1 cellular context compared by ENCODE assay signal in the genomic region with DNA sequence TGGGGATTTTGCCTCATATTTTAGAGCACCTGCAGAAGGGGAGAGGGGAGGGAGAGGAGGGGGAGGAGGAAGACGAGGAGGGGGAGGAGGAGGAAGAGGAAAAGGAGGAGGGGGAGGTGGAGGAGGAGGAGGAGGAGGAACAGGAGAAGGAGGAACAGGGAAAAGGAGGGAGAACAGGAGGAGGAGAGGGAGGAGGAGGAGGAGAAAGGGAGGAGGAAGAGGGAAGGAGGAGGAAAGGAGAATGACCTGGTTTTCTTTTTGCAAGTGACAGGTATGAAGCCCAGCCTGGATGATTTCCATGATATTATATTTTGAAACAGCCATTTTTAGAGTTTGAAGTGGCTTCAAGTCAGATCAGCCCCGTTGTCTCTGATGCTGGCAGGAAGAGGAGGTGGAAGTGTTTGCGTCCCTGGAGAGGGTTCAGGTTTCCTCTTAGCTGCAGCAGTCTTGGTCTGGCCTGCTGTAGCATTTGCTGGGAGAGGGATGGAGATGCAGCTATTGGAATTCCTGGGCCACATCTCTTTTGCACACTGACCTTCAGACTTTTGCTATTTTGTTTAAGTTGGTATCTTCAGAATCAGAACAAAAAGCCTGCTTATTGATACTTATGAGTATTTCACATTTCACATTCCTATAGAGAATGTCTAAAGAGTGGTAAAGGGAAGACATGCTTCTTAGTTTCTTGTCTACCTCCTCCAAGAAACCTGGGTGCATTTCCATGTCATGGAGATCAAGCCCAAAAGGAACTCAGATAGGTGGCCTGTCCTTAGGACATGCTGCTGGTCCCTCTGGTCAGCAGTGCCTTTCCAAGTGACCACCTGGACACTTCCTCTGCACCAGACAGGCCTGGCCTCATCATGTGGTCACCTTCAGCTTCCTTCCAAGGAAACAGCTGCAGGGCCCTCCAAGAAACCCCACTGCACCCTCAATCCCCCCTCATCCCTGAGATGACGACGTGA.
TF ChIP-seq lines count a peak whose summit lies in the region.

No MANE protein-coding gene starts in this region.

TF ChIP-seq in HEK293, 187 proteins besides CTCF, POLR2A, EP300 and RAD21 (continued from another document):
- TF ChIP-seq, protein P1, sequence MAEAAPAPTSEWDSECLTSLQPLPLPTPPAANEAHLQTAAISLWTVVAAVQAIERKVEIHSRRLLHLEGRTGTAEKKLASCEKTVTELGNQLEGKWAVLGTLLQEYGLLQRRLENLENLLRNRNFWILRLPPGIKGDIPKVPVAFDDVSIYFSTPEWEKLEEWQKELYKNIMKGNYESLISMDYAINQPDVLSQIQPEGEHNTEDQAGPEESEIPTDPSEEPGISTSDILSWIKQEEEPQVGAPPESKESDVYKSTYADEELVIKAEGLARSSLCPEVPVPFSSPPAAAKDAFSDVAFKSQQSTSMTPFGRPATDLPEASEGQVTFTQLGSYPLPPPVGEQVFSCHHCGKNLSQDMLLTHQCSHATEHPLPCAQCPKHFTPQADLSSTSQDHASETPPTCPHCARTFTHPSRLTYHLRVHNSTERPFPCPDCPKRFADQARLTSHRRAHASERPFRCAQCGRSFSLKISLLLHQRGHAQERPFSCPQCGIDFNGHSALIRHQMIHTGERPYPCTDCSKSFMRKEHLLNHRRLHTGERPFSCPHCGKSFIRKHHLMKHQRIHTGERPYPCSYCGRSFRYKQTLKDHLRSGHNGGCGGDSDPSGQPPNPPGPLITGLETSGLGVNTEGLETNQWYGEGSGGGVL (tag by site-specific recombination; IDR thresholded peaks at IDR 0.05) = peak; percentile 84
- TF ChIP-seq, protein P2, sequence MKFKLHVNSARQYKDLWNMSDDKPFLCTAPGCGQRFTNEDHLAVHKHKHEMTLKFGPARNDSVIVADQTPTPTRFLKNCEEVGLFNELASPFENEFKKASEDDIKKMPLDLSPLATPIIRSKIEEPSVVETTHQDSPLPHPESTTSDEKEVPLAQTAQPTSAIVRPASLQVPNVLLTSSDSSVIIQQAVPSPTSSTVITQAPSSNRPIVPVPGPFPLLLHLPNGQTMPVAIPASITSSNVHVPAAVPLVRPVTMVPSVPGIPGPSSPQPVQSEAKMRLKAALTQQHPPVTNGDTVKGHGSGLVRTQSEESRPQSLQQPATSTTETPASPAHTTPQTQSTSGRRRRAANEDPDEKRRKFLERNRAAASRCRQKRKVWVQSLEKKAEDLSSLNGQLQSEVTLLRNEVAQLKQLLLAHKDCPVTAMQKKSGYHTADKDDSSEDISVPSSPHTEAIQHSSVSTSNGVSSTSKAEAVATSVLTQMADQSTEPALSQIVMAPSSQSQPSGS (tag by site-specific recombination; IDR thresholded peaks at IDR 0.05; ENCODE audit: low read depth) = no peak
- TF ChIP-seq, protein P3, sequence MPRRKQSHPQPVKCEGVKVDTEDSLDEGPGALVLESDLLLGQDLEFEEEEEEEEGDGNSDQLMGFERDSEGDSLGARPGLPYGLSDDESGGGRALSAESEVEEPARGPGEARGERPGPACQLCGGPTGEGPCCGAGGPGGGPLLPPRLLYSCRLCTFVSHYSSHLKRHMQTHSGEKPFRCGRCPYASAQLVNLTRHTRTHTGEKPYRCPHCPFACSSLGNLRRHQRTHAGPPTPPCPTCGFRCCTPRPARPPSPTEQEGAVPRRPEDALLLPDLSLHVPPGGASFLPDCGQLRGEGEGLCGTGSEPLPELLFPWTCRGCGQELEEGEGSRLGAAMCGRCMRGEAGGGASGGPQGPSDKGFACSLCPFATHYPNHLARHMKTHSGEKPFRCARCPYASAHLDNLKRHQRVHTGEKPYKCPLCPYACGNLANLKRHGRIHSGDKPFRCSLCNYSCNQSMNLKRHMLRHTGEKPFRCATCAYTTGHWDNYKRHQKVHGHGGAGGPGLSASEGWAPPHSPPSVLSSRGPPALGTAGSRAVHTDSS (tag by site-specific recombination; IDR thresholded peaks at IDR 0.05) = peak; percentile 83
- TF ChIP-seq ZNF549 (tag by site-specific recombination; IDR thresholded peaks at IDR 0.05) (no peak), ZFP41 (tag by site-specific recombination; IDR thresholded peaks at IDR 0.05; ENCODE audit: borderline replicate concordance) (no peak), BCL11A (tag by site-specific recombination; IDR thresholded peaks at IDR 0.05; ENCODE audit: low read depth) (no peak)
- TF ChIP-seq, protein P4, sequence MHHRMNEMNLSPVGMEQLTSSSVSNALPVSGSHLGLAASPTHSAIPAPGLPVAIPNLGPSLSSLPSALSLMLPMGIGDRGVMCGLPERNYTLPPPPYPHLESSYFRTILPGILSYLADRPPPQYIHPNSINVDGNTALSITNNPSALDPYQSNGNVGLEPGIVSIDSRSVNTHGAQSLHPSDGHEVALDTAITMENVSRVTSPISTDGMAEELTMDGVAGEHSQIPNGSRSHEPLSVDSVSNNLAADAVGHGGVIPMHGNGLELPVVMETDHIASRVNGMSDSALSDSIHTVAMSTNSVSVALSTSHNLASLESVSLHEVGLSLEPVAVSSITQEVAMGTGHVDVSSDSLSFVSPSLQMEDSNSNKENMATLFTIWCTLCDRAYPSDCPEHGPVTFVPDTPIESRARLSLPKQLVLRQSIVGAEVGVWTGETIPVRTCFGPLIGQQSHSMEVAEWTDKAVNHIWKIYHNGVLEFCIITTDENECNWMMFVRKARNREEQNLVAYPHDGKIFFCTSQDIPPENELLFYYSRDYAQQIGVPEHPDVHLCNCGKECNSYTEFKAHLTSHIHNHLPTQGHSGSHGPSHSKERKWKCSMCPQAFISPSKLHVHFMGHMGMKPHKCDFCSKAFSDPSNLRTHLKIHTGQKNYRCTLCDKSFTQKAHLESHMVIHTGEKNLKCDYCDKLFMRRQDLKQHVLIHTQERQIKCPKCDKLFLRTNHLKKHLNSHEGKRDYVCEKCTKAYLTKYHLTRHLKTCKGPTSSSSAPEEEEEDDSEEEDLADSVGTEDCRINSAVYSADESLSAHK (tag by site-specific recombination; IDR thresholded peaks at IDR 0.05) = peak; percentile 77
TF ChIP-seq in HEK293: peak in this region for 11.
